1 cellular context compared by ENCODE assay signal in the genomic region with DNA sequence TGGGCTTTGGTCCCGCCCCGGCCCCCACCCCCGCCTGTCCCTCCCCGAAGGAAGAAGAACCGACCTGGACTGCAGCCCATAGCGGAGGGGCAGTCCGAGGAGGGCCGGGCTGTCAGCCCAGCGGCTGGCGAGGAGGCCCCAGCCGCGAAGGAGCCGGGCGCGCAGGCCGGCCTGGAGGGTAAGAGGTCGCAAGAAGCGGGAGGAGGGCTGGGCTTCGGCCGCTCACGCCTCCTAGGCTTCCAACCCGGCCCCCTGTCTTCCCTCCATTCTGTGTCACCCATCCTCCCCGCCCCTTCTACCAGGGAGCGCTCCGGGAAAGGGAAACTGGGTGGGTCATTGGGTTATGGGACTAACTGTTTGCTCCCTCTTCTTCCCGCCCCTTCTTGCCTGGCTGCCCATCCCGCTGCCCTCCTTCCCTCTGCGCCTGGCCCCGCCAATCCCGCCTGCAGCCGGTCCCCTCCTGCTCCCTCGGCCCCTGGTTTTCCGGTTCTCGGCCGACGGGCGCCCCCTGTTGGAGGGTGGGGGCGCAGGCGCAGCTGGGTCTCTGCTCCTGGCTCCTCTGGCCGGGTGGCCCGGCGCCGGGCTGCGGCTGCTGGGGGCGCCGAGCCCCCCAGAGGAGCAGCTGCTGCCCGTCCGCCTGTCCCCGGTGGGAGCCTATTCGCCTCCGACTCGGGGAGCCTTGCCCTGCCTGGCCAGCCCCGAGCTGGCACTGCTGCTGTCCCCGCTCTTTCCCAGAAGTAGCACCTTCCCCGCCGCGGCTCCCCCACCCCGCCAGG.
TF ChIP-seq lines count a peak whose summit lies in the region.

No MANE protein-coding gene starts in this region.

TF ChIP-seq in K562, 482 proteins besides CTCF, POLR2A, EP300 and RAD21 (continued from another document and continues in another):
- TF ChIP-seq, protein P1, sequence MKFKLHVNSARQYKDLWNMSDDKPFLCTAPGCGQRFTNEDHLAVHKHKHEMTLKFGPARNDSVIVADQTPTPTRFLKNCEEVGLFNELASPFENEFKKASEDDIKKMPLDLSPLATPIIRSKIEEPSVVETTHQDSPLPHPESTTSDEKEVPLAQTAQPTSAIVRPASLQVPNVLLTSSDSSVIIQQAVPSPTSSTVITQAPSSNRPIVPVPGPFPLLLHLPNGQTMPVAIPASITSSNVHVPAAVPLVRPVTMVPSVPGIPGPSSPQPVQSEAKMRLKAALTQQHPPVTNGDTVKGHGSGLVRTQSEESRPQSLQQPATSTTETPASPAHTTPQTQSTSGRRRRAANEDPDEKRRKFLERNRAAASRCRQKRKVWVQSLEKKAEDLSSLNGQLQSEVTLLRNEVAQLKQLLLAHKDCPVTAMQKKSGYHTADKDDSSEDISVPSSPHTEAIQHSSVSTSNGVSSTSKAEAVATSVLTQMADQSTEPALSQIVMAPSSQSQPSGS (CRISPR knock-in tag; IDR thresholded peaks at IDR 0.05), result no peak
- TF ChIP-seq ZBTB8A (IDR thresholded peaks at IDR 0.05; ENCODE audit: partially characterized antibody), result no peak
- no peak for TF ChIP-seq DNMT1 (IDR thresholded peaks at IDR 0.05)
- no peak for TF ChIP-seq NFE2 (IDR thresholded peaks at IDR 0.05; ENCODE audit: low read depth)
- TF ChIP-seq RBM17 (IDR thresholded peaks at IDR 0.05; ENCODE audit: borderline replicate concordance, low read depth, low read length), result no peak
- peak; percentile 76 for TF ChIP-seq L3MBTL2 (IDR thresholded peaks at IDR 0.05)
- TF ChIP-seq DIDO1 (tag; IDR thresholded peaks at IDR 0.05; ENCODE audit: low read depth), result no peak
- TF ChIP-seq ARHGAP35 (IDR thresholded peaks at IDR 0.05; ENCODE audit: partially characterized antibody), result no peak
- TF ChIP-seq ELF4 (CRISPR knock-in tag; IDR thresholded peaks at IDR 0.05), result no peak
- no peak for TF ChIP-seq MCM2 (IDR thresholded peaks at IDR 0.05; ENCODE audit: low read depth)
- TF ChIP-seq ADNP (tag; IDR thresholded peaks at IDR 0.05), result no peak
- peak; percentile 48 for TF ChIP-seq HCFC1 (IDR thresholded peaks at IDR 0.05; ENCODE audit: low read depth, low read length)
- peak; percentile 13 for TF ChIP-seq PCBP2 (IDR thresholded peaks at IDR 0.05; ENCODE audit: low read depth, low read length, poor library complexity, severe bottlenecking)
- TF ChIP-seq CAMTA2 (CRISPR knock-in tag; conservative IDR thresholded peaks at IDR 0.05), result no peak
- no peak for TF ChIP-seq SPI1 (IDR thresholded peaks at IDR 0.05; ENCODE audit: borderline replicate concordance, low read depth, low read length)
- peak; percentile 35; the same call in 1 of the 2 replicates for TF ChIP-seq ZFX (CRISPR knock-in tag; IDR thresholded peaks at IDR 0.05)
- no peak for TF ChIP-seq PHTF2 (CRISPR knock-in tag; IDR thresholded peaks at IDR 0.05)
- TF ChIP-seq TCF3 (CRISPR knock-in tag; IDR thresholded peaks at IDR 0.05), result no peak
- TF ChIP-seq, protein P2, sequence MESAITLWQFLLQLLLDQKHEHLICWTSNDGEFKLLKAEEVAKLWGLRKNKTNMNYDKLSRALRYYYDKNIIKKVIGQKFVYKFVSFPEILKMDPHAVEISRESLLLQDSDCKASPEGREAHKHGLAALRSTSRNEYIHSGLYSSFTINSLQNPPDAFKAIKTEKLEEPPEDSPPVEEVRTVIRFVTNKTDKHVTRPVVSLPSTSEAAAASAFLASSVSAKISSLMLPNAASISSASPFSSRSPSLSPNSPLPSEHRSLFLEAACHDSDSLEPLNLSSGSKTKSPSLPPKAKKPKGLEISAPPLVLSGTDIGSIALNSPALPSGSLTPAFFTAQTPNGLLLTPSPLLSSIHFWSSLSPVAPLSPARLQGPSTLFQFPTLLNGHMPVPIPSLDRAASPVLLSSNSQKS (CRISPR knock-in tag; IDR thresholded peaks at IDR 0.05), result no peak
- TF ChIP-seq ZFP36 (IDR thresholded peaks at IDR 0.05; ENCODE audit: low read depth, low read length, partially characterized antibody), result no peak
- TF ChIP-seq CCNT2 (IDR thresholded peaks at IDR 0.05; ENCODE audit: borderline replicate concordance, extremely low read depth, insufficient read length, low read depth, low read length), result no peak
- TF ChIP-seq ZNF347 (CRISPR knock-in tag; IDR thresholded peaks at IDR 0.05; ENCODE audit: low read depth), result no peak
- TF ChIP-seq, protein P3, sequence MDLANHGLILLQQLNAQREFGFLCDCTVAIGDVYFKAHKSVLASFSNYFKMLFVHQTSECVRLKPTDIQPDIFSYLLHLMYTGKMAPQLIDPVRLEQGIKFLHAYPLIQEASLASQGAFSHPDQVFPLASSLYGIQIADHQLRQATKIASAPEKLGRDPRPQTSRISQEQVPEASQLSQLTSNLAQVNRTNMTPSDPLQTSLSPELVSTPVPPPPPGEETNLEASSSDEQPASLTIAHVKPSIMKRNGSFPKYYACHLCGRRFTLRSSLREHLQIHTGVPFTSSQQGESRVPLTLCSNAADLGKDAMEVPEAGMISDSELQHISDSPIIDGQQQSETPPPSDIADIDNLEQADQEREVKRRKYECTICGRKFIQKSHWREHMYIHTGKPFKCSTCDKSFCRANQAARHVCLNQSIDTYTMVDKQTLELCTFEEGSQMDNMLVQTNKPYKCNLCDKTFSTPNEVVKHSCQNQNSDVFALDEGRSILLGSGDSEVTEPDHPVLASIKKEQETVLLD (IDR thresholded peaks at IDR 0.05), result peak; percentile 68; the same call in 1 of the 2 replicates
- TF ChIP-seq CBX5 (IDR thresholded peaks at IDR 0.05; ENCODE audit: borderline replicate concordance, low read depth), result no peak
- no peak for TF ChIP-seq ESRRB (CRISPR knock-in tag; IDR thresholded peaks at IDR 0.05; ENCODE audit: borderline replicate concordance)
- TF ChIP-seq PYGO2 (tag; IDR thresholded peaks at IDR 0.05), result no peak
- peak; percentile 89 for TF ChIP-seq GABPA (tag; conservative IDR thresholded peaks at IDR 0.05; ENCODE audit: low read depth)
- no peak for TF ChIP-seq GATAD2B (IDR thresholded peaks at IDR 0.05; ENCODE audit: borderline replicate concordance)
- TF ChIP-seq ZNF436 (CRISPR knock-in tag; IDR thresholded peaks at IDR 0.05), result no peak
- TF ChIP-seq ZNF133 (CRISPR knock-in tag; IDR thresholded peaks at IDR 0.05), result no peak
- no peak for TF ChIP-seq PTRF (tag; IDR thresholded peaks at IDR 0.05)
- no peak for TF ChIP-seq MAFK (IDR thresholded peaks at IDR 0.05; ENCODE audit: low read length)
- TF ChIP-seq, protein P4, sequence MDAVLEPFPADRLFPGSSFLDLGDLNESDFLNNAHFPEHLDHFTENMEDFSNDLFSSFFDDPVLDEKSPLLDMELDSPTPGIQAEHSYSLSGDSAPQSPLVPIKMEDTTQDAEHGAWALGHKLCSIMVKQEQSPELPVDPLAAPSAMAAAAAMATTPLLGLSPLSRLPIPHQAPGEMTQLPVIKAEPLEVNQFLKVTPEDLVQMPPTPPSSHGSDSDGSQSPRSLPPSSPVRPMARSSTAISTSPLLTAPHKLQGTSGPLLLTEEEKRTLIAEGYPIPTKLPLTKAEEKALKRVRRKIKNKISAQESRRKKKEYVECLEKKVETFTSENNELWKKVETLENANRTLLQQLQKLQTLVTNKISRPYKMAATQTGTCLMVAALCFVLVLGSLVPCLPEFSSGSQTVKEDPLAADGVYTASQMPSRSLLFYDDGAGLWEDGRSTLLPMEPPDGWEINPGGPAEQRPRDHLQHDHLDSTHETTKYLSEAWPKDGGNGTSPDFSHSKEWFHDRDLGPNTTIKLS (IDR thresholded peaks at IDR 0.05; ENCODE audit: borderline replicate concordance, low read depth), result no peak
- no peak for TF ChIP-seq SNRNP70 (optimal IDR thresholded peaks at IDR 0.05; ENCODE audit: low read depth, low read length)
- 0 out of 4 replicates have a peak, but pooled peaks of 1 of the 2 experiments have one; percentile 25 for TF ChIP-seq ETV6 (IDR thresholded peaks at IDR 0.05; ENCODE audit: borderline replicate concordance in 1 of 2, low read depth in 2 of 2, low read length in 1 of 2)
- TF ChIP-seq ETV6 (CRISPR knock-in tag; IDR thresholded peaks at IDR 0.05; ENCODE audit: borderline replicate concordance), result no peak
- TF ChIP-seq, protein P5, sequence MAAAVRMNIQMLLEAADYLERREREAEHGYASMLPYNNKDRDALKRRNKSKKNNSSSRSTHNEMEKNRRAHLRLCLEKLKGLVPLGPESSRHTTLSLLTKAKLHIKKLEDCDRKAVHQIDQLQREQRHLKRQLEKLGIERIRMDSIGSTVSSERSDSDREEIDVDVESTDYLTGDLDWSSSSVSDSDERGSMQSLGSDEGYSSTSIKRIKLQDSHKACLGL (CRISPR knock-in tag; IDR thresholded peaks at IDR 0.05; ENCODE audit: borderline replicate concordance, poor library complexity, severe bottlenecking), result no peak
- TF ChIP-seq WHSC1 (IDR thresholded peaks at IDR 0.05; ENCODE audit: low read length), result no peak
- TF ChIP-seq FOS (IDR thresholded peaks at IDR 0.05; ENCODE audit: extremely low read depth, insufficient read length), result no peak
- no peak for TF ChIP-seq NFATC3 (IDR thresholded peaks at IDR 0.05)
- TF ChIP-seq ARNT (IDR thresholded peaks at IDR 0.05), result no peak
- no peak for TF ChIP-seq SRSF3 (IDR thresholded peaks at IDR 0.05; ENCODE audit: insufficient read depth, low read length)
- peak; percentile 30; the same call in 1 of the 2 replicates for TF ChIP-seq ETV1 (tag; conservative IDR thresholded peaks at IDR 0.05; ENCODE audit: low read depth)
- TF ChIP-seq TEAD4 (IDR thresholded peaks at IDR 0.05; ENCODE audit: low read length), result no peak; the same call in 1 of the 2 replicates
- no peak for TF ChIP-seq TEAD4 (CRISPR knock-in tag; IDR thresholded peaks at IDR 0.05; ENCODE audit: borderline replicate concordance)
- TF ChIP-seq, protein P6, sequence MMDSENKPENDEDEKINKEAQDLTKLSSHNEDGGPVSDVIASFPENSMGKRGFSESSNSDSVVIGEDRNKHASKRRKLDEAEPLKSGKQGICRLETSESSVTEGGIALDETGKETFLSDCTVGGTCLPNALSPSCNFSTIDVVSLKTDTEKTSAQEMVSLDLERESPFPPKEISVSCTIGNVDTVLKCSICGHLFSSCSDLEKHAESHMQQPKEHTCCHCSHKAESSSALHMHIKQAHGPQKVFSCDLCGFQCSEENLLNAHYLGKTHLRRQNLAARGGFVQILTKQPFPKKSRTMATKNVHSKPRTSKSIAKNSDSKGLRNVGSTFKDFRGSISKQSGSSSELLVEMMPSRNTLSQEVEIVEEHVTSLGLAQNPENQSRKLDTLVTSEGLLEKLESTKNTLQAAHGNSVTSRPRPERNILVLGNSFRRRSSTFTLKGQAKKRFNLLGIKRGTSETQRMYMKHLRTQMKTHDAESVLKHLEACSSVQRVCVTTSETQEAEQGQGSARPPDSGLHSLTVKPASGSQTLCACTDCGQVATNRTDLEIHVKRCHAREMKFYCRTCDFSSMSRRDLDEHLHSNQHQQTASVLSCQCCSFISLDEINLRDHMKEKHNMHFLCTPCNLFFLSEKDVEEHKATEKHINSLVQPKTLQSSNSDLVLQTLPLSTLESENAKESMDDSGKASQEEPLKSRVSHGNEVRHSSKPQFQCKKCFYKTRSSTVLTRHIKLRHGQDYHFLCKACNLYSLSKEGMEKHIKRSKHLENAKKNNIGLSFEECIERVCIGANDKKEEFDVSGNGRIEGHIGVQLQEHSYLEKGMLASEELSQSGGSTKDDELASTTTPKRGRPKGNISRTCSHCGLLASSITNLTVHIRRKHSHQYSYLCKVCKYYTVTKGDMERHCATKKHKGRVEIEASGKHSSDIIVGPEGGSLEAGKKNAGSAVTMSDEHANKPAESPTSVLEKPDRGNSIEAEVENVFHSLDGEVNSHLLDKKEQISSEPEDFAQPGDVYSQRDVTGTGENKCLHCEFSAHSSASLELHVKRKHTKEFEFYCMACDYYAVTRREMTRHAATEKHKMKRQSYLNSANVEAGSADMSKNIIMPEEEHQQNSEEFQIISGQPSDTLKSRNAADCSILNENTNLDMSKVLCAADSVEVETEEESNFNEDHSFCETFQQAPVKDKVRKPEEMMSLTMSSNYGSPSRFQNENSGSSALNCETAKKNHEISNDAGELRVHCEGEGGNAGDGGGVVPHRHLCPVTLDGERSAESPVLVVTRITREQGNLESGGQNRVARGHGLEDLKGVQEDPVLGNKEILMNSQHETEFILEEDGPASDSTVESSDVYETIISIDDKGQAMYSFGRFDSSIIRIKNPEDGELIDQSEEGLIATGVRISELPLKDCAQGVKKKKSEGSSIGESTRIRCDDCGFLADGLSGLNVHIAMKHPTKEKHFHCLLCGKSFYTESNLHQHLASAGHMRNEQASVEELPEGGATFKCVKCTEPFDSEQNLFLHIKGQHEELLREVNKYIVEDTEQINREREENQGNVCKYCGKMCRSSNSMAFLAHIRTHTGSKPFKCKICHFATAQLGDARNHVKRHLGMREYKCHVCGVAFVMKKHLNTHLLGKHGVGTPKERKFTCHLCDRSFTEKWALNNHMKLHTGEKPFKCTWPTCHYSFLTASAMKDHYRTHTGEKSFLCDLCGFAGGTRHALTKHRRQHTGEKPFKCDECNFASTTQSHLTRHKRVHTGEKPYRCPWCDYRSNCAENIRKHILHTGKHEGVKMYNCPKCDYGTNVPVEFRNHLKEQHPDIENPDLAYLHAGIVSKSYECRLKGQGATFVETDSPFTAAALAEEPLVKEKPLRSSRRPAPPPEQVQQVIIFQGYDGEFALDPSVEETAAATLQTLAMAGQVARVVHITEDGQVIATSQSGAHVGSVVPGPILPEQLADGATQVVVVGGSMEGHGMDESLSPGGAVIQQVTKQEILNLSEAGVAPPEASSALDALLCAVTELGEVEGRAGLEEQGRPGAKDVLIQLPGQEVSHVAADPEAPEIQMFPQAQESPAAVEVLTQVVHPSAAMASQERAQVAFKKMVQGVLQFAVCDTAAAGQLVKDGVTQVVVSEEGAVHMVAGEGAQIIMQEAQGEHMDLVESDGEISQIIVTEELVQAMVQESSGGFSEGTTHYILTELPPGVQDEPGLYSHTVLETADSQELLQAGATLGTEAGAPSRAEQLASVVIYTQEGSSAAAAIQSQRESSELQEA (IDR thresholded peaks at IDR 0.05; ENCODE audit: low read depth), result no peak
- TF ChIP-seq, protein P7, sequence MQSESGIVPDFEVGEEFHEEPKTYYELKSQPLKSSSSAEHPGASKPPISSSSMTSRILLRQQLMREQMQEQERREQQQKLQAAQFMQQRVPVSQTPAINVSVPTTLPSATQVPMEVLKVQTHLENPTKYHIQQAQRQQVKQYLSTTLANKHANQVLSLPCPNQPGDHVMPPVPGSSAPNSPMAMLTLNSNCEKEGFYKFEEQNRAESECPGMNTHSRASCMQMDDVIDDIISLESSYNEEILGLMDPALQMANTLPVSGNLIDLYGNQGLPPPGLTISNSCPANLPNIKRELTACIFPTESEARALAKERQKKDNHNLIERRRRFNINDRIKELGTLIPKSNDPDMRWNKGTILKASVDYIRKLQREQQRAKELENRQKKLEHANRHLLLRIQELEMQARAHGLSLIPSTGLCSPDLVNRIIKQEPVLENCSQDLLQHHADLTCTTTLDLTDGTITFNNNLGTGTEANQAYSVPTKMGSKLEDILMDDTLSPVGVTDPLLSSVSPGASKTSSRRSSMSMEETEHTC (IDR thresholded peaks at IDR 0.05), result no peak
- no peak for TF ChIP-seq MTF1 (CRISPR knock-in tag; IDR thresholded peaks at IDR 0.05; ENCODE audit: borderline replicate concordance)
- no peak for TF ChIP-seq MEF2D (tag; conservative IDR thresholded peaks at IDR 0.05; ENCODE audit: low read depth)
- TF ChIP-seq ZNF311 (CRISPR knock-in tag; IDR thresholded peaks at IDR 0.05), result no peak
- no peak for TF ChIP-seq BRCA1 (IDR thresholded peaks at IDR 0.05)
- no peak for TF ChIP-seq BRCA1 (CRISPR knock-in tag; IDR thresholded peaks at IDR 0.05)
- no peak for TF ChIP-seq KAT8 (IDR thresholded peaks at IDR 0.05; ENCODE audit: low read depth)
- no peak for TF ChIP-seq SMAD3 (CRISPR knock-in tag; conservative IDR thresholded peaks at IDR 0.05)
- no peak for TF ChIP-seq BCL6 (CRISPR knock-in tag; IDR thresholded peaks at IDR 0.05)
- no peak for TF ChIP-seq ZNF282 (CRISPR knock-in tag; IDR thresholded peaks at IDR 0.05)
- TF ChIP-seq NUFIP1 (IDR thresholded peaks at IDR 0.05; ENCODE audit: partially characterized antibody), result no peak
- no peak for TF ChIP-seq TEAD2 (tag; IDR thresholded peaks at IDR 0.05)
- no peak for TF ChIP-seq HMG20A (CRISPR knock-in tag; conservative IDR thresholded peaks at IDR 0.05)
